Comparison of ENCODE assay signal across 14 cellular contexts in genomic region chr4:104743141-104743748, GRCh38.
DNase-seq lines count a peak whose midpoint lies in the region; ATAC-seq, FAIRE-seq and TF ChIP-seq lines count a peak whose summit lies in the region.
"Had no signal": no experiment of that assay in that cellular context is flagged by ENCODE, and none has a peak within 500 bp of the region (broad histone marks: within the 10 kb centered on the region; RNA-seq: fewer than 3 reads in every experiment).

No MANE protein-coding gene starts in this region.

- TF ChIP-seq POLR2A in gastrocnemius medialis (IDR thresholded peaks at IDR 0.05) = no peak

- H3K4me1 ChIP-seq in hepatocyte (ENCODE audit: insufficient read depth) (no peaks in the 10 kb centered on the region), gastrocnemius medialis (no peaks in the 10 kb centered on the region)
- H3K4me1 ChIP-seq: vagina had no signal

- no peaks in the 10 kb centered on the region for H3K36me3 ChIP-seq in SU-DHL-6 (ENCODE audit: low read length)
- H3K36me3 ChIP-seq in hepatocyte (replicated peaks; ENCODE audit: insufficient read depth, low read depth) = no peaks in the 10 kb centered on the region
- H3K36me3 ChIP-seq in gastrocnemius medialis = no peaks in the 10 kb centered on the region
- H3K36me3 ChIP-seq: vagina had no signal

- peak overlapping the region; percentile 47 for H3K9ac ChIP-seq in SU-DHL-6 (ENCODE audit: low read length)

- TF ChIP-seq CTCF in SU-DHL-6 (IDR thresholded peaks at IDR 0.05; ENCODE audit: insufficient read depth, low read length, poor library complexity, severe bottlenecking) (no peak), D721Med (IDR thresholded peaks at IDR 0.05; ENCODE audit: insufficient read depth, missing control alignments) (no peak), hepatocyte (IDR thresholded peaks at IDR 0.05; ENCODE audit: poor library complexity) (no peak), gastrocnemius medialis (IDR thresholded peaks at IDR 0.05 in 4 of 5, conservative IDR thresholded peaks at IDR 0.05 in 1 of 5) (no peak)

- H3K36me3 Mint-ChIP-seq in activated naive CD4-positive, alpha-beta T cell treated with anti-CD3 and anti-CD28 coated beads, Interleukin-2, amount 50 U/mL, for 72 hours = no peaks in the 10 kb centered on the region

- intact Hi-C loops in gastrocnemius medialis (cut with DNase I; ENCODE audit: low total_unique reads) = no loop called here

- peak overlapping the region; percentile 71 for H3K27ac ChIP-seq in SU-DHL-6 (ENCODE audit: low read depth, low read length)
- no peak overlapping the region for H3K27ac ChIP-seq in hepatocyte
- no peak overlapping the region for H3K27ac ChIP-seq in gastrocnemius medialis
- H3K27ac ChIP-seq: SK-N-MC, vagina had no signal

- H3F3A ChIP-seq in SU-DHL-6 (ENCODE audit: insufficient read depth) = no peaks in the 10 kb centered on the region

- H4K20me1 ChIP-seq in SU-DHL-6 (ENCODE audit: low read depth, low read length) = no peaks in the 10 kb centered on the region
- no peaks in the 10 kb centered on the region for H4K20me1 ChIP-seq in hepatocyte (ENCODE audit: insufficient read depth, poor library complexity, severe bottlenecking)

- FAIRE-seq in D721Med (lab: Jason Lieb, UNC) = no peak
- FAIRE-seq: keratinocyte had no signal

- in situ Hi-C loops in gastrocnemius medialis (cut with MboI; ENCODE audit: low sequenced_read_pairs in 4 of 4) = no loop called here

- no peak for DNase-seq in activated naive CD4-positive, alpha-beta T cell treated with anti-CD3 and anti-CD28 coated beads, Interleukin-2, amount 50 U/mL, for 72 hours (ENCODE audit: low spot score in 2 of 2)
- DNase-seq in D721Med (ENCODE audit: insufficient read length, low spot score) (no peak), hepatocyte (ENCODE audit: low spot score) (no peak), gastrocnemius medialis (no peak)
- DNase-seq: H7, NCI-H1105 had no signal

- H3K9me3 ChIP-seq in SU-DHL-6 (ENCODE audit: insufficient read depth, low read length) (no peaks in the 10 kb centered on the region), hepatocyte (ENCODE audit: low read depth) (no peaks in the 10 kb centered on the region), gastrocnemius medialis (no peaks in the 10 kb centered on the region)
- H3K9me3 ChIP-seq: vagina had no signal

- 93% methylated on average over 6 of the region's 6 CpGs for WGBS in hepatocyte (ENCODE audit: low lambda C conversion rate, missing lambda C conversion rate)

- H3K9me3 Mint-ChIP-seq in activated naive CD4-positive, alpha-beta T cell treated with anti-CD3 and anti-CD28 coated beads, Interleukin-2, amount 50 U/mL, for 72 hours = no peaks in the 10 kb centered on the region

- H3K4me3 ChIP-seq in SU-DHL-6 (ENCODE audit: insufficient read depth, low read length, poor library complexity, severe bottlenecking) = peak overlapping the region; percentile 18
- H3K4me3 ChIP-seq in hepatocyte = no peak overlapping the region
- no peak overlapping the region for H3K4me3 ChIP-seq in gastrocnemius medialis
- H3K4me3 ChIP-seq: SK-N-MC, vagina had no signal

- H3K4me2 ChIP-seq in SU-DHL-6 (ENCODE audit: low read depth, low read length, poor library complexity, severe bottlenecking) = peak overlapping the region; percentile 65
- no peak overlapping the region for H3K4me2 ChIP-seq in hepatocyte

- no peaks in the 10 kb centered on the region for H3K9me2 ChIP-seq in SU-DHL-6 (replicated peaks; ENCODE audit: insufficient read depth, low read length)
- H3K9me2 ChIP-seq in hepatocyte (replicated peaks; ENCODE audit: insufficient read depth) = no peaks in the 10 kb centered on the region

- H2AFZ ChIP-seq in SU-DHL-6 (ENCODE audit: low read depth, low read length, severe bottlenecking) (peak overlapping the region; percentile 84), hepatocyte (no peak overlapping the region)

- ATAC-seq in GM18861 (IDR thresholded peaks at IDR 0.05; ENCODE audit: unreplicated experiment) = peak; percentile 97
- ATAC-seq in GM21526 (IDR thresholded peaks at IDR 0.05; ENCODE audit: low FRiP score, unreplicated experiment) = peak; percentile 97
- ATAC-seq in HG03103 (IDR thresholded peaks at IDR 0.05; ENCODE audit: low read depth, unreplicated experiment) = peak; percentile 97
- no peak for ATAC-seq in activated naive CD4-positive, alpha-beta T cell treated with anti-CD3 and anti-CD28 coated beads, Interleukin-2, amount 50 U/mL, for 72 hours
- no peak for ATAC-seq in gastrocnemius medialis
- ATAC-seq: esophagus mucosa had no signal

- H3K27me3 ChIP-seq in SU-DHL-6 (ENCODE audit: low read length) (no peaks in the 10 kb centered on the region), hepatocyte (no peaks in the 10 kb centered on the region), gastrocnemius medialis (no peaks in the 10 kb centered on the region)
- H3K27me3 ChIP-seq: vagina had no signal

- H3K27ac Mint-ChIP-seq in activated naive CD4-positive, alpha-beta T cell treated with anti-CD3 and anti-CD28 coated beads, Interleukin-2, amount 50 U/mL, for 72 hours = no peak overlapping the region

- H3K79me2 ChIP-seq in SU-DHL-6 (ENCODE audit: insufficient read depth, low read length) (no peaks in the 10 kb centered on the region), hepatocyte (no peaks in the 10 kb centered on the region)

Comparison
In these comparisons a context has a peak if more than half of its experiments do, and no peak if none do; other contexts are left out.
1. ATAC-seq: peak in GM18861 (single experiment), GM21526 (single experiment) and HG03103 (single experiment); none in activated naive CD4-positive, alpha-beta T cell treated with anti-CD3 and anti-CD28 coated beads, Interleukin-2, amount 50 U/mL, for 72 hours (0 of 2) and gastrocnemius medialis (0 of 2).